8 cellular contexts compared by ENCODE assay signal in genomic region chr10:97640174-97640867, GRCh38. TPM values are rescaled to one million over a fixed set of nuclear protein-coding genes. Genes with fewer than 3 reads are reported as not detected.
DNase-seq lines count a peak whose midpoint lies in the region; ATAC-seq lines count a peak whose summit lies in the region.

TSS of gene PI4K2A (plus strand) at chr10:97640671. CDS start at chr10:97640743, 72 bp downstream.

- intact Hi-C loops in left colon (cut with DNase I, micrococcal nuclease), result no loop called here

- DNase-seq in C1 segment of cervical spinal cord (lab: John Stamatoyannopoulos, UW) (peak; percentile 80 to 99 (median 97)), NCI-H526 treated with DMSO at 0.1 percent for 48 hours (lab: John Stamatoyannopoulos, UW) (peak; percentile 93), cortex of kidney (lab: John Stamatoyannopoulos, UW) (peak; percentile 28), left colon (peak; percentile 99)
- DNase-seq in activated CD4-positive, alpha-beta T cell treated with anti-CD3 and anti-CD28 coated beads for 48 hours, result peak; percentile 100
- peak; percentile 96 to 98 for DNase-seq in stimulated activated CD4-positive, alpha-beta T cell treated with anti-CD3 and anti-CD28 coated beads, Interleukin-1b, Interleukin-23, amount 100 ng/mL, for 4 hours (ENCODE audit: low read depth in 2 of 2)

- peak; percentile 98 for ATAC-seq in GM19351 (IDR thresholded peaks at IDR 0.05; ENCODE audit: unreplicated experiment)
- peak; percentile 96 for ATAC-seq in HG03520 (IDR thresholded peaks at IDR 0.05; ENCODE audit: unreplicated experiment)
- ATAC-seq in left colon, result peak; percentile 99

RNA-seq across cellular contexts. Expression of gene PI4K2A, which starts in this region (rescaled TPM):
- total RNA-seq in left colon, result 10 to 100 TPM in 1 of 2 donors, 1 to 10 TPM in 1; 9.4 to 13.0 TPM

Comparison
In these comparisons a context has a peak if more than half of its experiments do, and no peak if none do; other contexts are left out.
1. Peak in every context shown above with its lines: DNase-seq and ATAC-seq.
2. DNase-seq: peak in every context shown above with its lines; median percentile 100 in activated CD4-positive, alpha-beta T cell treated with anti-CD3 and anti-CD28 coated beads for 48 hours; 99 in left colon; 97 in C1 segment of cervical spinal cord; 97 in stimulated activated CD4-positive, alpha-beta T cell treated with anti-CD3 and anti-CD28 coated beads, Interleukin-1b, Interleukin-23, amount 100 ng/mL, for 4 hours; 93 in NCI-H526 treated with DMSO at 0.1 percent for 48 hours; 28 in cortex of kidney.